Comparison of ENCODE assay signal across 28 cellular contexts in the genomic region with DNA sequence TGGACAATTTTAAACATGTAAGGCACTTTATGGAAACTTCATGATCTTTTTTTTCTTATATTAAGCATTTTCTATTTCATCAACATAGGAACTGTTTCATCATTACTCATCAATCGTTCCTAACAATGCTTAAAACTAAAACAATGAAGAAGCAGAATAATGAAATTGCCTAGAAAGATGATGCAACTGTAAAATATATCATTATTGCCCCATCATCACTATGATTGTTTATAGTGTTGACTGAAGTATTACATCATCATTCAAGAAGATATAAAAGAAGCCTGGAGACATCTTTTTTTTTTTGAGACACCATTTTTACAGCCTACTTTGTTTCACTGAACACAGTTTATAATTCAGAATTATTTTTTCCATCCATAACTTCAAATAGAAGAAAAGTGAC.
"Had no signal": no experiment of that assay in that cellular context is flagged by ENCODE, and none has a peak within 500 bp of the region (broad histone marks: within the 10 kb centered on the region; RNA-seq: fewer than 3 reads in every experiment).

No MANE protein-coding gene starts in this region.

- H3K27ac ChIP-seq: adrenal gland, ascending aorta, left lung, neutrophil, uterus, WERI-Rb-1 had no signal

- H3K9me3 ChIP-seq: adrenal gland, ascending aorta, left lung, neutrophil, uterus had no signal

- H3K4me3 ChIP-seq: adrenal gland, ascending aorta, left lung, lung, uterus had no signal

- H3K36me3 ChIP-seq: adrenal gland, ascending aorta, left lung, neutrophil, uterus, WERI-Rb-1 had no signal

- H3K27me3 ChIP-seq: adrenal gland, ascending aorta, neutrophil, uterus had no signal

- ATAC-seq: activated CD4-positive, CD25-positive, alpha-beta regulatory T cell treated with anti-CD3 and anti-CD28 coated beads, Interleukin-2, amount 50 U/mL, for 24 hours; effector memory CD8-positive, alpha-beta T cell; left lung; sciatic nerve; stimulated activated effector memory CD8-positive, alpha-beta T cell treated with anti-CD3 and anti-CD28 coated beads, Interleukin-12 subunit alpha, Interleukin-12 subunit beta, amount 100 ng/mL, for 72 hours; stimulated activated naive CD8-positive, alpha-beta T cell treated with anti-CD3 and anti-CD28 coated beads, Interleukin-15, amount 100 ng/mL, for 72 hours had no signal

- H3K4me1 ChIP-seq: adrenal gland, ascending aorta, left lung, uterus had no signal

- DNase-seq: activated CD4-positive, alpha-beta T cell treated with anti-CD3 and anti-CD28 coated beads for 48 hours; activated CD4-positive, alpha-beta T cell treated with anti-CD3 and anti-CD28 coated beads, Interleukin-2, amount 50 U/mL, for 48 hours; activated CD8-positive, alpha-beta memory T cell treated with anti-CD3 and anti-CD28 coated beads for 24 hours; activated effector memory CD4-positive, alpha-beta T cell treated with anti-CD3 and anti-CD28 coated beads, Interleukin-2, amount 50 U/mL, for 16 hours; activated naive CD4-positive, alpha-beta T cell treated with anti-CD3 and anti-CD28 coated beads for 36 hours; activated naive CD8-positive, alpha-beta T cell treated with anti-CD3 and anti-CD28 coated beads for 36 hours; adrenal gland; caudate nucleus; cortex of kidney; effector memory CD8-positive, alpha-beta T cell; glutamatergic neuron; left lung; nephron progenitor cell; small intestine; stimulated activated CD4-positive, alpha-beta T cell treated with anti-CD3 and anti-CD28 coated beads, Interleukin-4, amount 100 ng/mL, for 24 hours; stimulated activated naive CD8-positive, alpha-beta T cell treated with anti-CD3 and anti-CD28 coated beads, Interleukin-15, amount 100 ng/mL, for 72 hours; substantia nigra; T1000; uterus; WERI-Rb-1 had no signal

- FAIRE-seq: frontal cortex, islet of Langerhans, small intestine had no signal
